ENCODE assay signal across 1 cellular context in genomic region chr6:27267865-27268444, GRCh38.
TF ChIP-seq lines count a peak whose summit lies in the region.

No MANE protein-coding gene starts in this region.

TF ChIP-seq in IMR-90, 13 proteins besides CTCF, POLR2A, EP300 and RAD21:
- TF ChIP-seq FOS (IDR thresholded peaks at IDR 0.05; ENCODE audit: low read depth, low read length) (no peak), CEBPB (IDR thresholded peaks at IDR 0.05; ENCODE audit: low read depth, low read length) (no peak), MXI1 (IDR thresholded peaks at IDR 0.05; ENCODE audit: borderline replicate concordance, low read depth, low read length) (no peak), MAZ (IDR thresholded peaks at IDR 0.05; ENCODE audit: borderline replicate concordance, low read depth, low read length) (no peak), ELK1 (IDR thresholded peaks at IDR 0.05; ENCODE audit: borderline replicate concordance, low read depth, low read length) (no peak), CHD1 (IDR thresholded peaks at IDR 0.05; ENCODE audit: low read depth, low read length) (no peak), USF2 (IDR thresholded peaks at IDR 0.05; ENCODE audit: low read depth, low read length) (no peak), BHLHE40 (IDR thresholded peaks at IDR 0.05; ENCODE audit: low read depth, low read length) (no peak), MAFK (IDR thresholded peaks at IDR 0.05; ENCODE audit: low read depth, low read length) (no peak), SMC3 (IDR thresholded peaks at IDR 0.05; ENCODE audit: low read depth, low read length) (no peak), RFX5 (IDR thresholded peaks at IDR 0.05; ENCODE audit: low read depth, low read length) (no peak), NFE2L2 (IDR thresholded peaks at IDR 0.05; ENCODE audit: low read depth, low read length) (no peak), RCOR1 (IDR thresholded peaks at IDR 0.05; ENCODE audit: insufficient replicate concordance, low read length) (no peak)
